Comparison of ENCODE assay signal across 1 cellular context in genomic region chr17:62477718-62478401, GRCh38.
A peak's percentile ranks its signal among the peaks of the same experiment; 100 is the strongest.
TF ChIP-seq lines count a peak whose summit lies in the region.

No MANE protein-coding gene starts in this region.

TF ChIP-seq in H1, 55 proteins besides CTCF, POLR2A, EP300 and RAD21:
- TF ChIP-seq KDM4A (IDR thresholded peaks at IDR 0.05; ENCODE audit: low read depth, low read length, severe bottlenecking): peak; percentile 38
- TF ChIP-seq SIN3A (conservative IDR thresholded peaks at IDR 0.05 in 1 of 2, IDR thresholded peaks at IDR 0.05 in 1 of 2; ENCODE audit: low read depth in 1 of 2, low read length in 2 of 2): 0 out of 4 replicates have a peak, but pooled peaks of 1 of the 2 experiments have one; percentile 18
- TF ChIP-seq BACH1 (IDR thresholded peaks at IDR 0.05; ENCODE audit: low read length): peak; percentile 51; the same call in 1 of the 2 replicates
